In the genomic region with DNA sequence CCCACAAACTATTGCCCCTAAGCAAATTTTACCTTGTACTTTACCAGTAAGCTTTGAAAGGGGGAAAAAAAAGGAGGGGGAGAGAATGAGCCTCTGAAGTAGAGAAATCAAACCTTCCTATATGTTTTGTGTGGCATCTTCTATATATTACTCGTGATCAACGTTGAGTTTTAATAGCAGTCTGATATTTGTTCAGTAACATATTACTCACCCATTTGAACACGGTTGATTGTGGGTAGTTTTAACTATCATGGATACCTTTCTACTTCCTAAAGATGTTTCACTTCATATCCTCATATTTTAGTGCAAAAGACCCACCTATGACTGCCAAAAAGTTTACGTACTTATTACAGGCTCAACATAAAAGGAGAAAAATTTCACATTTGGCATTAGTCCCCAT, we compare ENCODE assay signal across 21 cellular contexts.
"Had no signal": no experiment of that assay in that cellular context is flagged by ENCODE, and none has a peak within 500 bp of the region (broad histone marks: within the 10 kb centered on the region; RNA-seq: fewer than 3 reads in every experiment).

No MANE protein-coding gene starts in this region.

- H3K4me3 Mint-ChIP-seq: dendritic cell treated with granulocyte-macrophage colony-stimulating factor and Interleukin-4, amounts not matched to agents 40 ng/mL and 50 ng/mL, for 4 days; endodermal cell; neural crest cell; type B pancreatic cell had no signal

- ATAC-seq: left colon; left ventricle myocardium superior; naive thymus-derived CD8-positive, alpha-beta T cell had no signal

- H3K9me3 Mint-ChIP-seq: dendritic cell treated with granulocyte-macrophage colony-stimulating factor and Interleukin-4, amounts not matched to agents 40 ng/mL and 50 ng/mL, for 4 days; endodermal cell; neural crest cell had no signal

- H3K27ac Mint-ChIP-seq: dendritic cell treated with granulocyte-macrophage colony-stimulating factor and Interleukin-4, amounts not matched to agents 40 ng/mL and 50 ng/mL, for 4 days; endodermal cell; type B pancreatic cell had no signal

- H3K9me3 ChIP-seq: right atrium auricular region, sigmoid colon had no signal

- DNase-seq: endodermal cell; erythroblast; foreskin melanocyte; head of caudate nucleus; left colon; left ventricle myocardium superior; mesendoderm; naive thymus-derived CD8-positive, alpha-beta T cell; sigmoid colon; stimulated activated CD4-positive, alpha-beta T cell treated with anti-CD3 and anti-CD28 coated beads, Interleukin-2, amount 100 ng/mL, for 24 hours; stimulated activated CD4-positive, alpha-beta T cell treated with anti-CD3 and anti-CD28 coated beads, Interleukin-4, amount 100 ng/mL, for 4 hours; stimulated activated naive CD4-positive, alpha-beta T cell treated with Interleukin-2 at 50 U/mL for 16 hours had no signal

- H3K4me3 ChIP-seq: hepatocyte, lung, right atrium auricular region, sigmoid colon, skin epidermis had no signal

- H3K36me3 ChIP-seq: right atrium auricular region had no signal

- H3K27ac ChIP-seq: hepatocyte, right atrium auricular region, sigmoid colon, skin epidermis had no signal

- H3K27me3 ChIP-seq: hepatocyte, right atrium auricular region, sigmoid colon had no signal

- H3K27me3 Mint-ChIP-seq: dendritic cell treated with granulocyte-macrophage colony-stimulating factor and Interleukin-4, amounts not matched to agents 40 ng/mL and 50 ng/mL, for 4 days; naive thymus-derived CD8-positive, alpha-beta T cell; type B pancreatic cell had no signal

- FAIRE-seq: endothelial cell of umbilical vein, urothelium cell line had no signal
